Comparison of ENCODE assay signal across 1 cellular context in the genomic region with DNA sequence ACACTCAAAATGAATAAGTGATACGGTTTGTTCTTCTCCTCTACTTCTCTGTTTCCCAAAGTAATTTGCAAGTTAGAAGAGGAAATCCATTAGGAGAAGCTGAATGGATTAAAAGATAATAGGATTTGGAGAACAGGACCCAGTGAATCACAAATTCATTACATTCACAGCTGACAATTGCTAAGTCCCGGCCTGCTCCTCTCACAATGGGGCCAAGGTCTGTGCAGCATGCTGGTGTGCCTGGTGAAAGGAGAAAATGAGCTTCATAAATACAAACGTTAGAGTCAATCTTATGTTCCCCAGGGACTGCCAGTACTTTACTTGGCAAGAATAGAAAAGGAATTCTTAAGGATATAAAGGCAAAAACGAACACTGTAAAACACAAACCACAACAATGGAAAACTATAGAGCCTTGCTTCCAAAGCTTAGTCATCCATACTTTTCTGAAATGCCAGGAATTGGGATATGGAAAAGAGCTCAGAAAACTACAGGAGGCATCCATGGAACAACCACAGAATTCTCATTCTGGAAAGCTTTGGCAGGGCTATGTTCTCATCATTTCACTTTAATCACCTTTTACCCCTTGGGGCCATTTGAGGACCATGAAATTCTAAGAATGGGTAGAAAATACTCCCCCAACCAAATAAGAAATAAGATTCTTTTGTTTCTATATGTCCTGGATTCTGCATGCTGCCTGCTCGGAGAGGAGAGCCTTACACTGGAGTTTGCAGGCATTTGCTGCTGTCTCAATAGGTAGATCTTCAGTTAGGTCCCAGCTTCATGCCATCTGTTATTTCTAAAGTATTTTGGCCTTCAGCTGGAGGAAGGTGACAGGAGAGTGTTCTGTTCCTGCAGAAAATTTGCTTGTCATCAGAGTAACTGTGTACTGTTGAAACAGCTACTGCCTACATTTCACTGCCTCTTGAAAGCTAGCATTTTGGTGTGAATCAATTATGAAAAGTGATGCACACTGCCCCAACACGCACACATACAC.
TF ChIP-seq lines count a peak whose summit lies in the region.

No MANE protein-coding gene starts in this region.

TF ChIP-seq in SK-N-SH treated with all-trans-retinoic acid at 6 μM for 48 hours, 23 proteins besides CTCF, POLR2A, EP300 and RAD21 (continued from another document):
- TF ChIP-seq, protein P1, sequence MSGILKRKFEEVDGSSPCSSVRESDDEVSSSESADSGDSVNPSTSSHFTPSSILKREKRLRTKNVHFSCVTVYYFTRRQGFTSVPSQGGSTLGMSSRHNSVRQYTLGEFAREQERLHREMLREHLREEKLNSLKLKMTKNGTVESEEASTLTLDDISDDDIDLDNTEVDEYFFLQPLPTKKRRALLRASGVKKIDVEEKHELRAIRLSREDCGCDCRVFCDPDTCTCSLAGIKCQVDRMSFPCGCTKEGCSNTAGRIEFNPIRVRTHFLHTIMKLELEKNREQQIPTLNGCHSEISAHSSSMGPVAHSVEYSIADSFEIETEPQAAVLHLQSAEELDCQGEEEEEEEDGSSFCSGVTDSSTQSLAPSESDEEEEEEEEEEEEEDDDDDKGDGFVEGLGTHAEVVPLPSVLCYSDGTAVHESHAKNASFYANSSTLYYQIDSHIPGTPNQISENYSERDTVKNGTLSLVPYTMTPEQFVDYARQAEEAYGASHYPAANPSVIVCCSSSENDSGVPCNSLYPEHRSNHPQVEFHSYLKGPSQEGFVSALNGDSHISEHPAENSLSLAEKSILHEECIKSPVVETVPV (CRISPR knock-in tag; IDR thresholded peaks at IDR 0.05): no peak
- TF ChIP-seq OSR1 (CRISPR knock-in tag; IDR thresholded peaks at IDR 0.05) (no peak), ZFP30 (CRISPR knock-in tag; IDR thresholded peaks at IDR 0.05) (no peak), ZNF565 (CRISPR knock-in tag; conservative IDR thresholded peaks at IDR 0.05; ENCODE audit: low read depth) (no peak), SNAI2 (CRISPR knock-in tag; IDR thresholded peaks at IDR 0.05) (no peak), ARNTL (CRISPR knock-in tag; IDR thresholded peaks at IDR 0.05; ENCODE audit: borderline replicate concordance, low read depth) (no peak), ESRRG (CRISPR knock-in tag; IDR thresholded peaks at IDR 0.05) (no peak), ZC3H10 (CRISPR knock-in tag; IDR thresholded peaks at IDR 0.05) (no peak), ZFP3 (CRISPR knock-in tag; IDR thresholded peaks at IDR 0.05) (no peak), TOX (CRISPR knock-in tag; IDR thresholded peaks at IDR 0.05; ENCODE audit: borderline replicate concordance) (no peak)
- TF ChIP-seq, protein P2, sequence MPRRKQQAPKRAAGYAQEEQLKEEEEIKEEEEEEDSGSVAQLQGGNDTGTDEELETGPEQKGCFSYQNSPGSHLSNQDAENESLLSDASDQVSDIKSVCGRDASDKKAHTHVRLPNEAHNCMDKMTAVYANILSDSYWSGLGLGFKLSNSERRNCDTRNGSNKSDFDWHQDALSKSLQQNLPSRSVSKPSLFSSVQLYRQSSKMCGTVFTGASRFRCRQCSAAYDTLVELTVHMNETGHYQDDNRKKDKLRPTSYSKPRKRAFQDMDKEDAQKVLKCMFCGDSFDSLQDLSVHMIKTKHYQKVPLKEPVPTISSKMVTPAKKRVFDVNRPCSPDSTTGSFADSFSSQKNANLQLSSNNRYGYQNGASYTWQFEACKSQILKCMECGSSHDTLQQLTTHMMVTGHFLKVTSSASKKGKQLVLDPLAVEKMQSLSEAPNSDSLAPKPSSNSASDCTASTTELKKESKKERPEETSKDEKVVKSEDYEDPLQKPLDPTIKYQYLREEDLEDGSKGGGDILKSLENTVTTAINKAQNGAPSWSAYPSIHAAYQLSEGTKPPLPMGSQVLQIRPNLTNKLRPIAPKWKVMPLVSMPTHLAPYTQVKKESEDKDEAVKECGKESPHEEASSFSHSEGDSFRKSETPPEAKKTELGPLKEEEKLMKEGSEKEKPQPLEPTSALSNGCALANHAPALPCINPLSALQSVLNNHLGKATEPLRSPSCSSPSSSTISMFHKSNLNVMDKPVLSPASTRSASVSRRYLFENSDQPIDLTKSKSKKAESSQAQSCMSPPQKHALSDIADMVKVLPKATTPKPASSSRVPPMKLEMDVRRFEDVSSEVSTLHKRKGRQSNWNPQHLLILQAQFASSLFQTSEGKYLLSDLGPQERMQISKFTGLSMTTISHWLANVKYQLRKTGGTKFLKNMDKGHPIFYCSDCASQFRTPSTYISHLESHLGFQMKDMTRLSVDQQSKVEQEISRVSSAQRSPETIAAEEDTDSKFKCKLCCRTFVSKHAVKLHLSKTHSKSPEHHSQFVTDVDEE (CRISPR knock-in tag; IDR thresholded peaks at IDR 0.05): no peak
- TF ChIP-seq, protein P3, sequence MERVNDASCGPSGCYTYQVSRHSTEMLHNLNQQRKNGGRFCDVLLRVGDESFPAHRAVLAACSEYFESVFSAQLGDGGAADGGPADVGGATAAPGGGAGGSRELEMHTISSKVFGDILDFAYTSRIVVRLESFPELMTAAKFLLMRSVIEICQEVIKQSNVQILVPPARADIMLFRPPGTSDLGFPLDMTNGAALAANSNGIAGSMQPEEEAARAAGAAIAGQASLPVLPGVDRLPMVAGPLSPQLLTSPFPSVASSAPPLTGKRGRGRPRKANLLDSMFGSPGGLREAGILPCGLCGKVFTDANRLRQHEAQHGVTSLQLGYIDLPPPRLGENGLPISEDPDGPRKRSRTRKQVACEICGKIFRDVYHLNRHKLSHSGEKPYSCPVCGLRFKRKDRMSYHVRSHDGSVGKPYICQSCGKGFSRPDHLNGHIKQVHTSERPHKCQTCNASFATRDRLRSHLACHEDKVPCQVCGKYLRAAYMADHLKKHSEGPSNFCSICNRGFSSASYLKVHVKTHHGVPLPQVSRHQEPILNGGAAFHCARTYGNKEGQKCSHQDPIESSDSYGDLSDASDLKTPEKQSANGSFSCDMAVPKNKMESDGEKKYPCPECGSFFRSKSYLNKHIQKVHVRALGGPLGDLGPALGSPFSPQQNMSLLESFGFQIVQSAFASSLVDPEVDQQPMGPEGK (CRISPR knock-in tag; IDR thresholded peaks at IDR 0.05; ENCODE audit: borderline replicate concordance): no peak
- TF ChIP-seq, protein P4, sequence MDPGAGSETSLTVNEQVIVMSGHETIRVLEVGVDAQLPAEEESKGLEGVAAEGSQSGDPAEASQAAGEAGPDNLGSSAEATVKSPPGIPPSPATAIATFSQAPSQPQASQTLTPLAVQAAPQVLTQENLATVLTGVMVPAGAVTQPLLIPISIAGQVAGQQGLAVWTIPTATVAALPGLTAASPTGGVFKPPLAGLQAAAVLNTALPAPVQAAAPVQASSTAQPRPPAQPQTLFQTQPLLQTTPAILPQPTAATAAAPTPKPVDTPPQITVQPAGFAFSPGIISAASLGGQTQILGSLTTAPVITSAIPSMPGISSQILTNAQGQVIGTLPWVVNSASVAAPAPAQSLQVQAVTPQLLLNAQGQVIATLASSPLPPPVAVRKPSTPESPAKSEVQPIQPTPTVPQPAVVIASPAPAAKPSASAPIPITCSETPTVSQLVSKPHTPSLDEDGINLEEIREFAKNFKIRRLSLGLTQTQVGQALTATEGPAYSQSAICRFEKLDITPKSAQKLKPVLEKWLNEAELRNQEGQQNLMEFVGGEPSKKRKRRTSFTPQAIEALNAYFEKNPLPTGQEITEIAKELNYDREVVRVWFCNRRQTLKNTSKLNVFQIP (CRISPR knock-in tag; IDR thresholded peaks at IDR 0.05; ENCODE audit: borderline replicate concordance, low read depth): no peak
